ENCODE assay signal across 8 cellular contexts in the genomic region with DNA sequence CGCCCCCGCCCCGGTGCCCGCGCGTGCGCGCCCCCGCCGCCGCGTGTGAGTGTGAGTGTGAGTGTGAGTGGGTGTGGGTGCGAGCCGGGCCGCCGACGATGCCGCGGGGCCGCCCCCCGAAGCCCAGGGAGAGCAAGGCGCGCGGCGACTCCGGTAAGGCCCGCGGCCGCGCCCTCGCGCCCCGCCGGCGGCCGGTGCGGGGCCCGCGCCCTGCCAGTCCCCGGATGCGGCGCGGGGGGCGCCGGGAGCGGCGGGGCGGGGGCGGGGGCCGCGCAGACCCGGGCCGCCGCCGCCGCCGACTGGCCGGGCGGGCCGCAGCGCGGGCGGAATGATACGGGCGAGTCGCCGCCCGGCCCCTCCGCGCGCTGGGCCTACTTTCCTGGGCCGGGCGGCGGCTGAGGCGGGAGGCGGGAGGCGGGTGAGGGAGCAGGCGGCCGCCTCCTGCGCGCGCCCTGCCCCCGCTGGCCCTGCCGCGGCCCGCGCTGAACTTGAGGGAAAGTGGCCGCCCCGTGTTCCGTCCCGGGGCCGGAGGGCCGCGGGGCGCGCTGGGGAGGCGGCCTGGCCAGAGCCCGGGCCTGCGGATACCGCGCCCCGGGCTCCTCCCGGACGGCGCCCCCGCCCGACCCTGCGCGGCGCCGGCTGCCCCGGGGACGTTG. TPM values are rescaled to one million over a fixed set of nuclear protein-coding genes. Genes with fewer than 3 reads are reported as not detected.
DNase-seq lines count a peak whose midpoint lies in the region; ATAC-seq and TF ChIP-seq lines count a peak whose summit lies in the region.

A gene (plus strand): TSS at position 48 of the 656 bp plus-strand sequence. CDS start 51 bp downstream, at position 99.

- peak within 1 kb of the TSS; percentile 94 to 95 (median 94) for H3K4me3 Mint-ChIP-seq in nephron
- H3K4me3 Mint-ChIP-seq in stimulated activated naive CD8-positive, alpha-beta T cell treated with anti-CD3 and anti-CD28 coated beads, Interleukin-15, Interleukin-2, amounts not matched to agents 100 ng/mL and 50 ng/mL, for 24 hours = peak within 1 kb of the TSS; percentile 88

- ATAC-seq in GM19397 (IDR thresholded peaks at IDR 0.05; ENCODE audit: unreplicated experiment) = peak; percentile 47
- peak; percentile 40 for ATAC-seq in HG03521 (IDR thresholded peaks at IDR 0.05; ENCODE audit: unreplicated experiment)

- peaks cover 31% of the 10 kb centered on the region for H3K4me1 Mint-ChIP-seq in nephron
- peaks cover 60% of the 10 kb centered on the region for H3K4me1 Mint-ChIP-seq in stimulated activated naive CD8-positive, alpha-beta T cell treated with anti-CD3 and anti-CD28 coated beads, Interleukin-15, Interleukin-2, amounts not matched to agents 100 ng/mL and 50 ng/mL, for 24 hours (ENCODE audit: low read depth)

- POLR2A ChIA-PET in PC-9 (lab: Charles Lee; ENCODE audit: unreplicated experiment) = no interaction called here

- H3K9me3 ChIP-seq in PC-9 (ENCODE audit: insufficient read depth, low read depth) = no peaks in the 10 kb centered on the region

- no TSS peak for BruUV-seq in PC-9 (replicated peaks; lab: Mats Ljungman, UMichigan)

- no peaks in the 10 kb centered on the region for H3K9me3 Mint-ChIP-seq in nephron
- H3K9me3 Mint-ChIP-seq in stimulated activated naive CD8-positive, alpha-beta T cell treated with anti-CD3 and anti-CD28 coated beads, Interleukin-15, Interleukin-2, amounts not matched to agents 100 ng/mL and 50 ng/mL, for 24 hours = no peaks in the 10 kb centered on the region

- H2AFZ ChIP-seq in PC-9 = peak within 1 kb of the TSS; percentile 87

- peak within 1 kb of the TSS; percentile 94 to 96 (median 96) for H3K27ac Mint-ChIP-seq in nephron
- peak within 1 kb of the TSS; percentile 93 for H3K27ac Mint-ChIP-seq in stimulated activated naive CD8-positive, alpha-beta T cell treated with anti-CD3 and anti-CD28 coated beads, Interleukin-15, Interleukin-2, amounts not matched to agents 100 ng/mL and 50 ng/mL, for 24 hours

- peak within 1 kb of the TSS; percentile 81 for H3K4me3 ChIP-seq in PC-9

- no peak for TF ChIP-seq CTCF in PC-9 (conservative IDR thresholded peaks at IDR 0.05)
- no peak for TF ChIP-seq CTCF in nephron (IDR thresholded peaks at IDR 0.05; ENCODE audit: unreplicated experiment in 3 of 3)

- no peaks in the 10 kb centered on the region for H3K27me3 ChIP-seq in PC-9 (ENCODE audit: insufficient read depth, low read depth)

- no peaks in the 10 kb centered on the region for H3K27me3 Mint-ChIP-seq in nephron (ENCODE audit: low read depth)
- no peaks in the 10 kb centered on the region for H3K27me3 Mint-ChIP-seq in stimulated activated naive CD8-positive, alpha-beta T cell treated with anti-CD3 and anti-CD28 coated beads, Interleukin-15, Interleukin-2, amounts not matched to agents 100 ng/mL and 50 ng/mL, for 24 hours

- CTCF ChIA-PET in PC-9 (lab: Charles Lee) = no interaction called here

- peak within 1 kb of the TSS; percentile 99 for H3K4me2 ChIP-seq in PC-9

- DNase-seq in COLO668 (lab: John Stamatoyannopoulos, UW; ENCODE audit: unreplicated experiment) (peak; percentile 93), PC-9 (peak in 1 of 2 experiments; percentile 41), fibroblast of peridontal ligament (ENCODE audit: extremely low read depth) (peak; percentile 68)
- peak; percentile 53 for DNase-seq in activated T-helper 9 cell treated with anti-CD3 and anti-CD28 coated beads, Interleukin-2, amount 50 U/mL, for 16 hours (ENCODE audit: low read depth)

- peaks cover 17% of the 10 kb centered on the region for H3K36me3 Mint-ChIP-seq in nephron (ENCODE audit: low read depth)
- peaks cover 17% of the 10 kb centered on the region for H3K36me3 Mint-ChIP-seq in stimulated activated naive CD8-positive, alpha-beta T cell treated with anti-CD3 and anti-CD28 coated beads, Interleukin-15, Interleukin-2, amounts not matched to agents 100 ng/mL and 50 ng/mL, for 24 hours (ENCODE audit: low read depth)

- no peaks in the 10 kb centered on the region for H3K36me3 ChIP-seq in PC-9 (ENCODE audit: low read depth)

- peaks cover 16% of the 10 kb centered on the region for H3K4me1 ChIP-seq in PC-9 (replicated peaks; ENCODE audit: insufficient read depth)

- intact Hi-C loops in PC-9 (cut with micrococcal nuclease; ENCODE audit: unreplicated experiment) = no loop called here

- peak within 1 kb of the TSS; percentile 43 for H3K27ac ChIP-seq in PC-9

- H4K20me1 ChIP-seq in PC-9 (ENCODE audit: insufficient read depth) = no peaks in the 10 kb centered on the region; the same call in 1 of the 2 replicates

- peaks cover 80% of the 10 kb centered on the region for H3K79me2 ChIP-seq in PC-9 (ENCODE audit: low read depth)

- H3F3A ChIP-seq in PC-9 (ENCODE audit: insufficient read depth, low read depth) = peaks cover 2% of the 10 kb centered on the region; the same call in 1 of the 2 replicates

- no peaks in the 10 kb centered on the region for H3K9me2 ChIP-seq in PC-9 (ENCODE audit: insufficient read depth)

RNA-seq across cellular contexts. Expression of the gene that starts here (rescaled TPM):
- total RNA-seq in PC-9 (2021) = 10.8 and 12.7 TPM in 2 replicates
